In the genomic region with DNA sequence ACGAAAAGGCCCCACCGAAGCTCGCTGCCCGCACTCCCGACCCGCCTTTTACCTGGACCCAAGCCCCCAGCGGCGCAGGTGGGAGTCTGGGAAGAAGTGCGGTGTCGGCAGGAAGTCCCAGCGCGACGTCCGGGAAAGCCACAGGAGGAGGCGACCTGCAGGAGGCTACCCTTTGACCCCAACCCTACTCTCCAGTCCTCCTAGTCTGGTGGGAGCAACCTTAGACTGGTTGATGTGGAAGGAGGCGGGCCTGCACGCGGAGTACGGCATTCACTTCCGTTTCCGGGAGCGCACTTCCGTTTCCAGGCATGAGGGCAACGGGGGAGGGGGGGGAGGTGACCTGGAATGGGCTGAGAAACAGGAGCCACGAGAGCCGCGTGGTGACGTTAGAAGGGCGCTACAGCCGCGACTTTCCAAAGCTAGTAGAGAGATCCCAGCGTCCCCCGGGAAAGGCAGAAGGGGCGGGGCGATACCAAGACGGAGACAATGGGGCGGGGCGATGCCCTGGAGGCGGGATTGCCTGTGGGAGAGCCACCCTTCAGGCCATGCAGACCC, we compare ENCODE assay signal across 7 cellular contexts. TPM values are rescaled to one million over a fixed set of nuclear protein-coding genes. Genes with fewer than 3 reads are reported as not detected.
A peak's percentile ranks its signal among the peaks of the same experiment; 100 is the strongest.
DNase-seq lines count a peak whose midpoint lies in the region; ATAC-seq and TF ChIP-seq lines count a peak whose summit lies in the region.

No MANE protein-coding gene starts in this region.

- no peak for TF ChIP-seq POLR2A in body of pancreas (IDR thresholded peaks at IDR 0.05)

- ATAC-seq in body of pancreas, result peak; percentile 65
- ATAC-seq in left colon, result peak; percentile 68
- ATAC-seq in HG03342 (IDR thresholded peaks at IDR 0.05; ENCODE audit: unreplicated experiment), result no peak

- H3K36me3 ChIP-seq in body of pancreas (replicated peaks in 1 of 2; ENCODE audit: insufficient read depth in 1 of 2, low read depth in 2 of 2), result no peaks in the 10 kb centered on the region

- no peak overlapping the region for H3K27ac ChIP-seq in body of pancreas

- no peaks in the 10 kb centered on the region for H3K27me3 ChIP-seq in body of pancreas

- peaks cover 67% of the 10 kb centered on the region for H3K9me3 Mint-ChIP-seq in T-helper 2 cell treated with Interferon-gamma antibody and Interleukin-4, amounts not matched to agents 5 μg/mL and 100 μg/mL, for 36 hours

- intact Hi-C loops in body of pancreas (cut with DNase I) (no loop called here), left colon (cut with DNase I, micrococcal nuclease) (no loop called here)

- no peaks in the 10 kb centered on the region for H3K27me3 Mint-ChIP-seq in T-helper 2 cell treated with Interferon-gamma antibody and Interleukin-4, amounts not matched to agents 5 μg/mL and 100 μg/mL, for 36 hours (ENCODE audit: low read depth)

- H3K36me3 Mint-ChIP-seq in T-helper 2 cell treated with Interferon-gamma antibody and Interleukin-4, amounts not matched to agents 5 μg/mL and 100 μg/mL, for 36 hours (ENCODE audit: low read depth), result peaks cover 14% of the 10 kb centered on the region

- peaks cover 4% of the 10 kb centered on the region for H3K4me1 ChIP-seq in body of pancreas

- peak overlapping the region; percentile 53 for H3K4me3 ChIP-seq in HFF-Myc (replicated peaks; ENCODE audit: low read depth, low read length)
- H3K4me3 ChIP-seq in body of pancreas, result peak overlapping the region; percentile 48 to 58

- H3K9me3 ChIP-seq in body of pancreas, result peaks cover 0 to 53% (median 0%) of the 10 kb centered on the region in 3 donors

- DNase-seq in HFF-Myc (ENCODE audit: extremely low read depth, low read depth) (peak; percentile 40), body of pancreas (peak; percentile 47 to 76 (median 70)), left colon (peak; percentile 54 to 60), NCI-H510A treated with DMSO at 0.1 percent for 48 hours (lab: John Stamatoyannopoulos, UW) (no peak)
- no peak for DNase-seq in T-helper 2 cell treated with Interferon-gamma antibody and Interleukin-4, amounts not matched to agents 5 μg/mL and 100 μg/mL, for 36 hours (ENCODE audit: low spot score)
- DNase-seq in stimulated activated CD4-positive, alpha-beta T cell treated with anti-CD3 and anti-CD28 coated beads, TNF-alpha, amount 100 ng/mL, for 24 hours (ENCODE audit: low read depth in 3 of 3), result peak; percentile 28 to 65 (median 35)

- whole genome bisulfite sequencing in body of pancreas, 2 donors, result 1% methylated on average over 25 to 39 of the region's 39 CpGs

- TF ChIP-seq CTCF in HFF-Myc (IDR thresholded peaks at IDR 0.05; ENCODE audit: low read depth, low read length, missing control alignments) (no peak), body of pancreas (IDR thresholded peaks at IDR 0.05) (no peak)

- peaks cover 2% of the 10 kb centered on the region for H3K4me1 Mint-ChIP-seq in T-helper 2 cell treated with Interferon-gamma antibody and Interleukin-4, amounts not matched to agents 5 μg/mL and 100 μg/mL, for 36 hours (ENCODE audit: low read depth)

- no peak overlapping the region for H3K27ac Mint-ChIP-seq in T-helper 2 cell treated with Interferon-gamma antibody and Interleukin-4, amounts not matched to agents 5 μg/mL and 100 μg/mL, for 36 hours

- H3K4me3 Mint-ChIP-seq in T-helper 2 cell treated with Interferon-gamma antibody and Interleukin-4, amounts not matched to agents 5 μg/mL and 100 μg/mL, for 36 hours, result peak overlapping the region; percentile 69

RNA-seq across cellular contexts. Expression of gene ZNF266, which starts 28.5 kb away (rescaled TPM):
- total RNA-seq in body of pancreas, result 10 to 100 TPM; 12.2 to 13.7 TPM
- 10 to 100 TPM; 16.7 to 21.4 TPM for total RNA-seq in left colon

RNA-seq across cellular contexts. Expression of gene ZNF177, which starts 44.1 kb away (rescaled TPM):
- total RNA-seq in body of pancreas (under 1 TPM; 0.66 to 0.78 TPM), left colon (under 1 TPM; 0.53 to 0.82 TPM)

Comparison
In these comparisons a context has a peak if more than half of its experiments do, and no peak if none do; other contexts are left out.
1. DNase-seq: peak in HFF-Myc (single experiment), body of pancreas (4 of 4), left colon (2 of 2) and stimulated activated CD4-positive, alpha-beta T cell treated with anti-CD3 and anti-CD28 coated beads, TNF-alpha, amount 100 ng/mL, for 24 hours (3 of 3); none in T-helper 2 cell treated with Interferon-gamma antibody and Interleukin-4, amounts not matched to agents 5 μg/mL and 100 μg/mL, for 36 hours (single experiment) and NCI-H510A treated with DMSO at 0.1 percent for 48 hours (single experiment).